Comparison of ENCODE assay signal across 9 cellular contexts in the genomic region with DNA sequence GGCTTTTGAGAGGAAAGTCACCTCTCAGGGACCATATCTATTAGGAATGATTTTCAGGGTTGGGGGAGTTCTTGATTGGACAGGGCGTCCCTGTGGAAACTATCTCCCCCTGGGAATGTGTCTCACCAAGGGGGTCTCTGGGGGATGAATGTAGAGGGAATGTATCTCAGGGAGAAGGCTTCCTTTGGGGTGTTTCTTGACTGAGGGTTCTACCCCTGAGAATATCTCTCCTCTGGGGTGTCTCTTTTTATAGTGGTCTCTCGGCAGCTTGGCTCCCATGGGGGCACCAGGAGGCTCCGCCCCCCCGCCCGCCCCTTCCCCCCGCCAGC. TPM values are rescaled to one million over a fixed set of nuclear protein-coding genes. Genes with fewer than 3 reads are reported as not detected.
DNase-seq lines count a peak whose midpoint lies in the region; ATAC-seq and TF ChIP-seq lines count a peak whose summit lies in the region.
"Had no signal": no experiment of that assay in that cellular context is flagged by ENCODE, and none has a peak within 500 bp of the region (broad histone marks: within the 10 kb centered on the region; RNA-seq: fewer than 3 reads in every experiment).

No MANE protein-coding gene starts in this region.

- H3K9me3 ChIP-seq in OCI-LY3 (ENCODE audit: insufficient read depth, low read length) = no peaks in the 10 kb centered on the region
- no peaks in the 10 kb centered on the region for H3K9me3 ChIP-seq in tibial nerve
- H3K9me3 ChIP-seq in mucosa of descending colon = no peaks in the 10 kb centered on the region

- POLR2A ChIA-PET in activated naive CD8-positive, alpha-beta T cell treated with anti-CD3 and anti-CD28 coated beads, Interleukin-2, amount 10 ng/mL, durations not matched to agents 7 days and 5 days (lab: Charles Lee) = no interaction called here

- H3K4me3 Mint-ChIP-seq in activated naive CD8-positive, alpha-beta T cell treated with anti-CD3 and anti-CD28 coated beads, Interleukin-2, amount 10 ng/mL, durations not matched to agents 7 days and 5 days = peak overlapping the region; percentile 48
- no peak overlapping the region for H3K4me3 Mint-ChIP-seq in activated naive CD8-positive, alpha-beta T cell treated with anti-CD3 and anti-CD28 coated beads, Interleukin-2, amount 50 U/mL, for 24 hours

- no peaks in the 10 kb centered on the region for H4K20me1 ChIP-seq in OCI-LY3 (ENCODE audit: insufficient read depth, low read length)

- TF ChIP-seq EP300 in tibial nerve (IDR thresholded peaks at IDR 0.05) = no peak

- H3K27ac ChIP-seq in OCI-LY3 (ENCODE audit: low read length) (no peak overlapping the region), tibial nerve (no peak overlapping the region)

- H3K4me1 ChIP-seq in OCI-LY3 (ENCODE audit: low read length) = peaks cover 21% of the 10 kb centered on the region
- H3K4me1 ChIP-seq in tibial nerve = peaks cover 0 to 38% (median 10%) of the 10 kb centered on the region in 4 donors
- H3K4me1 ChIP-seq in mucosa of descending colon (ENCODE audit: low read depth) = peaks cover 9% of the 10 kb centered on the region

- TF ChIP-seq POLR2A in tibial nerve (IDR thresholded peaks at IDR 0.05) = no peak

- whole genome bisulfite sequencing in tibial nerve, 2 donors = 0 to 2% methylated on average over 3 to 6 of the region's 6 CpGs

- intact Hi-C loops in mucosa of descending colon (cut with DNase I, micrococcal nuclease) = no loop called here

- no peaks in the 10 kb centered on the region for H3K36me3 ChIP-seq in OCI-LY3 (replicated peaks; ENCODE audit: low read depth, low read length)
- H3K36me3 ChIP-seq in tibial nerve = no peaks in the 10 kb centered on the region
- no peaks in the 10 kb centered on the region for H3K36me3 ChIP-seq in mucosa of descending colon (ENCODE audit: low read depth)

- no peak overlapping the region for H3K27ac Mint-ChIP-seq in activated naive CD8-positive, alpha-beta T cell treated with anti-CD3 and anti-CD28 coated beads, Interleukin-2, amount 10 ng/mL, durations not matched to agents 7 days and 5 days
- H3K27ac Mint-ChIP-seq in activated naive CD8-positive, alpha-beta T cell treated with anti-CD3 and anti-CD28 coated beads, Interleukin-2, amount 50 U/mL, for 24 hours = no peak overlapping the region

- peak overlapping the region; percentile 73 for H3K4me3 ChIP-seq in OCI-LY3 (ENCODE audit: low read length)
- H3K4me3 ChIP-seq in fibroblast of the aortic adventitia (ENCODE audit: low read depth, low read length) = peak overlapping the region; percentile 3
- H3K4me3 ChIP-seq in tibial nerve = peak overlapping the region in 3 of 4 donors; percentile 4 to 47 (median 32)
- H3K4me3 ChIP-seq in mucosa of descending colon = no peak overlapping the region

- H2AFZ ChIP-seq in OCI-LY3 (ENCODE audit: low read depth, low read length) = no peak overlapping the region

- ATAC-seq in activated naive CD8-positive, alpha-beta T cell treated with anti-CD3 and anti-CD28 coated beads, Interleukin-2, amount 10 ng/mL, durations not matched to agents 7 days and 5 days (ENCODE audit: low read depth) = no peak
- ATAC-seq in activated naive CD8-positive, alpha-beta T cell treated with anti-CD3 and anti-CD28 coated beads, Interleukin-2, amount 50 U/mL, for 24 hours = no peak
- ATAC-seq in mucosa of descending colon = no peak
- ATAC-seq in HG03039 (IDR thresholded peaks at IDR 0.05; ENCODE audit: unreplicated experiment) = no peak

- H3K27me3 Mint-ChIP-seq in activated naive CD8-positive, alpha-beta T cell treated with anti-CD3 and anti-CD28 coated beads, Interleukin-2, amount 10 ng/mL, durations not matched to agents 7 days and 5 days = peaks cover 81% of the 10 kb centered on the region
- H3K27me3 Mint-ChIP-seq in activated naive CD8-positive, alpha-beta T cell treated with anti-CD3 and anti-CD28 coated beads, Interleukin-2, amount 50 U/mL, for 24 hours = peaks cover 80% of the 10 kb centered on the region

- no peaks in the 10 kb centered on the region for H3K79me2 ChIP-seq in OCI-LY3 (ENCODE audit: low read length)

- H3K27me3 ChIP-seq in OCI-LY3 (ENCODE audit: low read depth, low read length) = peaks cover 21% of the 10 kb centered on the region
- H3K27me3 ChIP-seq in tibial nerve = peaks cover 0 to 97% of the 10 kb centered on the region in 2 donors

- peak overlapping the region; percentile 31; the same call in 1 of the 2 replicates for H3K9ac ChIP-seq in OCI-LY3 (ENCODE audit: low read length)

- H3K9me3 Mint-ChIP-seq in activated naive CD8-positive, alpha-beta T cell treated with anti-CD3 and anti-CD28 coated beads, Interleukin-2, amount 10 ng/mL, durations not matched to agents 7 days and 5 days = no peaks in the 10 kb centered on the region
- H3K9me3 Mint-ChIP-seq in activated naive CD8-positive, alpha-beta T cell treated with anti-CD3 and anti-CD28 coated beads, Interleukin-2, amount 50 U/mL, for 24 hours = no peaks in the 10 kb centered on the region

- peaks cover 9% of the 10 kb centered on the region for H3K4me1 Mint-ChIP-seq in activated naive CD8-positive, alpha-beta T cell treated with anti-CD3 and anti-CD28 coated beads, Interleukin-2, amount 10 ng/mL, durations not matched to agents 7 days and 5 days
- peaks cover 20% of the 10 kb centered on the region for H3K4me1 Mint-ChIP-seq in activated naive CD8-positive, alpha-beta T cell treated with anti-CD3 and anti-CD28 coated beads, Interleukin-2, amount 50 U/mL, for 24 hours

- TF ChIP-seq CTCF in OCI-LY3 (IDR thresholded peaks at IDR 0.05; ENCODE audit: low read depth, low read length) = no peak
- no peak for TF ChIP-seq CTCF in fibroblast of the aortic adventitia (IDR thresholded peaks at IDR 0.05; ENCODE audit: insufficient read depth, low read length)
- TF ChIP-seq CTCF in tibial nerve (IDR thresholded peaks at IDR 0.05) = no peak
- TF ChIP-seq CTCF in mucosa of descending colon (IDR thresholded peaks at IDR 0.05) = no peak

- no peaks in the 10 kb centered on the region for H3K36me3 Mint-ChIP-seq in activated naive CD8-positive, alpha-beta T cell treated with anti-CD3 and anti-CD28 coated beads, Interleukin-2, amount 10 ng/mL, durations not matched to agents 7 days and 5 days
- H3K36me3 Mint-ChIP-seq in activated naive CD8-positive, alpha-beta T cell treated with anti-CD3 and anti-CD28 coated beads, Interleukin-2, amount 50 U/mL, for 24 hours (ENCODE audit: low read depth) = no peaks in the 10 kb centered on the region

- DNase-seq in activated naive CD8-positive, alpha-beta T cell treated with anti-CD3 and anti-CD28 coated beads, Interleukin-2, amount 10 ng/mL, durations not matched to agents 7 days and 5 days = no peak
- no peak for DNase-seq in activated naive CD8-positive, alpha-beta T cell treated with anti-CD3 and anti-CD28 coated beads, Interleukin-2, amount 50 U/mL, for 24 hours
- no peak for DNase-seq in fibroblast of the aortic adventitia (ENCODE audit: low read depth)
- no peak for DNase-seq in tibial nerve (ENCODE audit: low spot score in 2 of 2)
- no peak for DNase-seq in mucosa of descending colon
- DNase-seq in mesenteric fat pad (ENCODE audit: low spot score) = no peak

- H3K4me2 ChIP-seq in OCI-LY3 (ENCODE audit: low read length) = peak overlapping the region; percentile 86

RNA-seq across cellular contexts. Expression of a gene that starts 1.0 kb away (rescaled TPM):
- total RNA-seq in activated naive CD8-positive, alpha-beta T cell treated with anti-CD3 and anti-CD28 coated beads, Interleukin-2, amount 10 ng/mL, durations not matched to agents 7 days and 5 days = not detected
- total RNA-seq in fibroblast of the aortic adventitia (ENCODE audit: low replicate concordance) (not detected in 2 replicates), tibial nerve (not detected), mucosa of descending colon (1 to 10 TPM in 1 of 3 donors, under 1 TPM in 1, not detected in 1; 0.87 to 1.7 TPM), mesenteric fat pad (not detected)

RNA-seq across cellular contexts. Expression of a gene that starts 4.9 kb away (rescaled TPM):
- total RNA-seq in activated naive CD8-positive, alpha-beta T cell treated with anti-CD3 and anti-CD28 coated beads, Interleukin-2, amount 10 ng/mL, durations not matched to agents 7 days and 5 days = 1 to 10 TPM; 1.8 to 2.6 TPM
- total RNA-seq in fibroblast of the aortic adventitia (ENCODE audit: low replicate concordance) (under 0.01 and 1.1 TPM in 2 replicates), tibial nerve (not detected), mucosa of descending colon (1 to 10 TPM in 2 of 3 donors, under 1 TPM in 1; 0.69 to 4.1 (median 1.2) TPM), mesenteric fat pad (0.90 TPM)

RNA-seq across cellular contexts. Expression of a gene that starts 27.0 kb away (rescaled TPM):
- 10 to 100 TPM; 46.2 to 47.8 TPM for total RNA-seq in activated naive CD8-positive, alpha-beta T cell treated with anti-CD3 and anti-CD28 coated beads, Interleukin-2, amount 10 ng/mL, durations not matched to agents 7 days and 5 days
- total RNA-seq in fibroblast of the aortic adventitia (ENCODE audit: low replicate concordance) = 12.8 and 37.4 TPM in 2 replicates
- 1 to 10 TPM; 5.4 to 8.6 (median 6.7) TPM for total RNA-seq in tibial nerve
- 10 to 100 TPM in 1 of 3 donors, 1 to 10 TPM in 2; 5.5 to 12.4 (median 6.5) TPM for total RNA-seq in mucosa of descending colon
- 2.7 TPM for total RNA-seq in mesenteric fat pad

RNA-seq across cellular contexts. Expression of a gene that starts 31.5 kb away (rescaled TPM):
- 10 to 100 TPM in 1 of 2 experiments, 1 to 10 TPM in 1; 5.8 to 10.8 TPM for total RNA-seq in activated naive CD8-positive, alpha-beta T cell treated with anti-CD3 and anti-CD28 coated beads, Interleukin-2, amount 10 ng/mL, durations not matched to agents 7 days and 5 days
- not detected in 2 replicates for total RNA-seq in fibroblast of the aortic adventitia (ENCODE audit: low replicate concordance)
- total RNA-seq in tibial nerve = 1 to 10 TPM in 1 of 4 donors, not detected in 3; 4.8 TPM
- total RNA-seq in mucosa of descending colon = 10 to 100 TPM in 1 of 3 donors, 1 to 10 TPM in 2; 1.5 to 10.4 (median 2.7) TPM
- total RNA-seq in mesenteric fat pad = 2.1 TPM
- total RNA-seq: M059J had no signal

RNA-seq across cellular contexts. Expression of a gene that starts 31.8 kb away (rescaled TPM):
- 100 to 1,000 TPM; 170 to 181 TPM for total RNA-seq in activated naive CD8-positive, alpha-beta T cell treated with anti-CD3 and anti-CD28 coated beads, Interleukin-2, amount 10 ng/mL, durations not matched to agents 7 days and 5 days
- 66.7 and 163 TPM in 2 replicates for total RNA-seq in fibroblast of the aortic adventitia (ENCODE audit: low replicate concordance)
- 100 to 1,000 TPM; 129 to 182 (median 163) TPM for total RNA-seq in tibial nerve
- total RNA-seq in mucosa of descending colon = 100 to 1,000 TPM; 225 to 266 (median 256) TPM
- total RNA-seq in mesenteric fat pad = 238 TPM
